In the genomic region with DNA sequence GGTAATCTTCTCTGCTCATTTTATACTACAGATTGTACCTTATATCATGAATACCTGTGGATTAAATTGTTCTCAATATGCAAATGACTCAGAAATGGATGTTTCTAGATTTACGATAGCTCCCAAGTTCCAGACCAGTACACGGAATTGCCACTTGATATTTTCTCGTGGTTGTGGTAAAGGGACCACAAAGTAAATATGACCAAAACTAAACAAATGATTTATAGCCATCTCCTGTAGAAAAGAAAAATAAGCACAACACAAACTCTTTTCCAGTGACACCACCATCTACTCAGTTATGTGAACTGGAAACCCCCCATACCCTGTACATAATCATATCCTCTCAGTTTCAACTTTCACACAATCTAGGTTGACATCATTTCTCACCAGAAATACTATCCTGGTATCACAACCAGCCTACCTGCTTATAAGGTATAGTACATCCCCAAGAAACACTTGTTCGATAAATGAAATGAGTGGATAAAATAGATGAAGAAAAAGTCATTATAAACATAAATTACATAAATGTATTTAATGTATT, we compare ENCODE assay signal across 14 cellular contexts.
DNase-seq lines count a peak whose midpoint lies in the region; ATAC-seq lines count a peak whose summit lies in the region.
"Had no signal": no experiment of that assay in that cellular context is flagged by ENCODE, and none has a peak within 500 bp of the region (broad histone marks: within the 10 kb centered on the region; RNA-seq: fewer than 3 reads in every experiment).

No MANE protein-coding gene starts in this region.

- ATAC-seq in GM19025 (IDR thresholded peaks at IDR 0.05; ENCODE audit: low read depth, unreplicated experiment) (peak; percentile 64), HG02852 (IDR thresholded peaks at IDR 0.05; ENCODE audit: unreplicated experiment) (peak; percentile 72)

- peak; percentile 44 for DNase-seq in ELR (ENCODE audit: low read depth)
- peak; percentile 13 for DNase-seq in RPMI7951 (ENCODE audit: low read depth)
- DNase-seq in activated CD4-positive, CD25-positive, alpha-beta regulatory T cell (lab: John Stamatoyannopoulos, UW), result no peak
- DNase-seq in NCI-H446 (lab: John Stamatoyannopoulos, UW), result no peak
- no peak for DNase-seq in NCI-H1436 treated with DMSO at 0.1 percent for 48 hours (lab: John Stamatoyannopoulos, UW)
- DNase-seq in RPMI8226, result no peak
- DNase-seq: amygdala; BE2C; effector memory CD4-positive, alpha-beta T cell; MM.1S; NCI-H526; stimulated activated CD4-positive, alpha-beta T cell treated with anti-CD3 and anti-CD28 coated beads, Interleukin-15, amount 100 ng/mL, for 24 hours had no signal

Comparison
In these comparisons a context has a peak if more than half of its experiments do, and no peak if none do; other contexts are left out.
1. DNase-seq: peak in ELR (single experiment) and RPMI7951 (single experiment); none in activated CD4-positive, CD25-positive, alpha-beta regulatory T cell (0 of 4), NCI-H446 (0 of 2), NCI-H1436 treated with DMSO at 0.1 percent for 48 hours (single experiment) and RPMI8226 (single experiment).